In the genomic region with DNA sequence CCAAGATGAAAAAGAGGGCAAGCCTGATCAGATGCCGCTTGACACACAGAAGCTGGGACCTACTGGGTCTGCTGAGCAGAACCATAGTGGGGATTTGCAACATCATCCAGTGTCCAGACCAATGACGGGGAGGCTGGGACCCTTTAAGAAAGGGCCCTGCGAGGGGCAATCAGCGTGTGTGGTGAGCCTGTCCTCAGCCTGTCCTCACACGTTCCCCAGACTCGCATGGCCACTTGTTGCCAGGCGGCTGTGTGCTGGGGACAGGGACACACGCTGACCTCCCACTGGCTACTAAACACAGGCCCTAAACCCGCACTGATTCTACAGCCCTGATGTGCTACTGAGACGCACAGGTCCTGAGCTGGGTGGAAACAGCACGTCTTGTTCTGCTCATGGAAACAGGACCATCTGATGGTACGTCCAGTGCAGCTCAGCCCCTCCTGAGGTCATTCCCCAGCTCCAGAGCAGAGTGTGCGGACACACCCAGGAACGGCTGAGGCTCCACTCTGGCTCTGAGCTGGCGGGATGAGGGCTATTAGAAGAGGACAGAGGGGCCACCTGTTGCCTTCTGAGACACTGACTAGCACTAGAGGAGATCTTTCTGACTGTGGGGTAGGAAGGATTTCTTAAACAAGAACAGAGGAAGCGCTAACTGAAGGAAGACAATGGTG, we compare ENCODE assay signal across 17 cellular contexts. TPM values are rescaled to one million over a fixed set of nuclear protein-coding genes. Genes with fewer than 3 reads are reported as not detected.
DNase-seq lines count a peak whose midpoint lies in the region; ATAC-seq and TF ChIP-seq lines count a peak whose summit lies in the region.
"Had no signal": no experiment of that assay in that cellular context is flagged by ENCODE, and none has a peak within 500 bp of the region (broad histone marks: within the 10 kb centered on the region; RNA-seq: fewer than 3 reads in every experiment).

No MANE protein-coding gene starts in this region.

- no peaks in the 10 kb centered on the region for H3K4me1 ChIP-seq in right cardiac atrium (ENCODE audit: control insufficient read depth, insufficient read depth, low read length)
- H3K4me1 ChIP-seq in neural progenitor cell: peaks cover 6% of the 10 kb centered on the region
- peaks cover 10% of the 10 kb centered on the region for H3K4me1 ChIP-seq in testis
- H3K4me1 ChIP-seq in mammary epithelial cell (ENCODE audit: insufficient read depth, low read length): peaks cover 6% of the 10 kb centered on the region
- H3K4me1 ChIP-seq: HAP-1 had no signal

- no peak for TF ChIP-seq POLR2A in testis (IDR thresholded peaks at IDR 0.05)

- 88% methylated on average over 16 of the region's 16 CpGs for WGBS in right cardiac atrium
- 64 to 78% methylated on average over 13 to 16 of the region's 16 CpGs for WGBS in testis, 2 donors
- WGBS in mammary epithelial cell (ENCODE audit: low coverage, missing lambda C conversion rate): 84% methylated on average over 15 of the region's 16 CpGs

- TF ChIP-seq CTCF in neural progenitor cell (IDR thresholded peaks at IDR 0.05) (no peak), testis (IDR thresholded peaks at IDR 0.05) (no peak), mammary epithelial cell (conservative IDR thresholded peaks at IDR 0.05 in 1 of 2, IDR thresholded peaks at IDR 0.05 in 1 of 2; ENCODE audit: extremely low read depth in 1 of 2, insufficient read depth in 1 of 2, low read depth in 1 of 2, low read length in 2 of 2) (no peak), dorsolateral prefrontal cortex (IDR thresholded peaks at IDR 0.05 in 54 of 56, conservative IDR thresholded peaks at IDR 0.05 in 2 of 56; ENCODE audit: low read depth in 1 of 56, partially characterized antibody in 56 of 56) (no peak)

- no peaks in the 10 kb centered on the region for H3K9me3 ChIP-seq in right cardiac atrium (ENCODE audit: control insufficient read depth, low read length)
- no peaks in the 10 kb centered on the region for H3K9me3 ChIP-seq in neural progenitor cell (ENCODE audit: low read depth)
- no peaks in the 10 kb centered on the region for H3K9me3 ChIP-seq in testis
- H3K9me3 ChIP-seq in mammary epithelial cell (replicated peaks; ENCODE audit: insufficient read depth, low read length): no peaks in the 10 kb centered on the region

- in situ Hi-C loops in mammary epithelial cell (cut with MboI; ENCODE audit: low sequenced_read_pairs in 2 of 2): no loop called here

- ATAC-seq in left ventricle myocardium superior (peak; percentile 21), right cardiac atrium (no peak), GM21825 (IDR thresholded peaks at IDR 0.05; ENCODE audit: unreplicated experiment) (no peak)
- ATAC-seq: GM12878 had no signal

- H2AFZ ChIP-seq in neural progenitor cell (replicated peaks) (no peak overlapping the region), mammary epithelial cell (ENCODE audit: low read depth, low read length) (no peak overlapping the region)

- peaks cover 8% of the 10 kb centered on the region for H3K27me3 Mint-ChIP-seq in neural progenitor cell (ENCODE audit: insufficient read depth, low read depth)

- CTCF ChIA-PET in mammary epithelial cell (lab: Charles Lee; ENCODE audit: low non-redundant PET): no interaction called here

- H3K36me3 ChIP-seq in neural progenitor cell: no peaks in the 10 kb centered on the region
- H3K36me3 ChIP-seq in testis (ENCODE audit: low read depth, missing control alignments): no peaks in the 10 kb centered on the region
- H3K36me3 ChIP-seq in mammary epithelial cell (ENCODE audit: insufficient read depth, low read length): no peaks in the 10 kb centered on the region
- H3K36me3 ChIP-seq: HAP-1 had no signal

- dilution Hi-C loops in mammary epithelial cell (cut with HindIII; ENCODE audit: low sequenced_read_pairs): no loop called here

- H3K27ac ChIP-seq in right cardiac atrium (ENCODE audit: low read length): no peak overlapping the region
- H3K27ac ChIP-seq in neural progenitor cell: no peak overlapping the region
- H3K27ac ChIP-seq in testis: peak overlapping the region; percentile 66 to 69
- no peak overlapping the region for H3K27ac ChIP-seq in mammary epithelial cell (ENCODE audit: insufficient read depth, low read depth, low read length)
- H3K27ac ChIP-seq in dorsolateral prefrontal cortex: peak overlapping the region in 3 of 59 donors; percentile 7 to 44 (median 14)
- H3K27ac ChIP-seq: BLaER1 treated with 17β-estradiol and CSF1 and Interleukin-3, amounts not matched to agents 10 nM and 100 nM had no signal

- peaks cover 7% of the 10 kb centered on the region for H3K36me3 Mint-ChIP-seq in neural progenitor cell
- H3K36me3 Mint-ChIP-seq: CD4-positive, CD25-positive, alpha-beta regulatory T cell had no signal

- H4K20me1 ChIP-seq in neural progenitor cell (ENCODE audit: low read depth) (no peaks in the 10 kb centered on the region), mammary epithelial cell (ENCODE audit: insufficient read depth, low read length) (no peaks in the 10 kb centered on the region)
- H4K20me1 ChIP-seq: BLaER1 treated with 17β-estradiol and CSF1 and Interleukin-3, amounts not matched to agents 10 nM and 100 nM had no signal

- no peak overlapping the region for H3K4me3 ChIP-seq in right cardiac atrium (ENCODE audit: low read length)
- H3K4me3 ChIP-seq in neural progenitor cell: no peak overlapping the region
- no peak overlapping the region for H3K4me3 ChIP-seq in testis
- no peak overlapping the region for H3K4me3 ChIP-seq in mammary epithelial cell (replicated peaks in 1 of 3; ENCODE audit: insufficient read depth in 1 of 3, low read depth in 2 of 3, low read length in 3 of 3)
- H3K4me3 ChIP-seq in dorsolateral prefrontal cortex: no peak overlapping the region
- H3K4me3 ChIP-seq: BLaER1 treated with 17β-estradiol and CSF1 and Interleukin-3, amounts not matched to agents 10 nM and 100 nM; GM12878; HAP-1 had no signal

- peaks cover 4% of the 10 kb centered on the region for H3F3A ChIP-seq in neural progenitor cell (ENCODE audit: low read depth)

- DNase-seq in left ventricle myocardium superior: no peak
- DNase-seq in right cardiac atrium: no peak
- peak; percentile 41 for DNase-seq in islet precursor cell
- DNase-seq in neural progenitor cell (ENCODE audit: low spot score): no peak
- peak; percentile 51 for DNase-seq in testis
- no peak for DNase-seq in mammary epithelial cell
- DNase-seq in dorsolateral prefrontal cortex: no peak
- DNase-seq: ACHN; Calu3; CD4-positive, CD25-positive, alpha-beta regulatory T cell; DMS 273 treated with DMSO at 0.1 percent for 48 hours; GOT3; HFFc6 had no signal

- H3K9me3 Mint-ChIP-seq in neural progenitor cell: peaks cover 8% of the 10 kb centered on the region
- H3K9me3 Mint-ChIP-seq: HFFc6 had no signal

- H3K9ac ChIP-seq in neural progenitor cell (no peak overlapping the region), mammary epithelial cell (ENCODE audit: insufficient read depth, low read length) (no peak overlapping the region)
- H3K9ac ChIP-seq: BLaER1 treated with 17β-estradiol and CSF1 and Interleukin-3, amounts not matched to agents 10 nM and 100 nM had no signal

- H3K4me2 ChIP-seq in neural progenitor cell (no peak overlapping the region), mammary epithelial cell (ENCODE audit: insufficient read depth, low read depth, low read length) (no peak overlapping the region)
- H3K4me2 ChIP-seq: BLaER1 treated with 17β-estradiol and CSF1 and Interleukin-3, amounts not matched to agents 10 nM and 100 nM had no signal

- no TSS peak for BruUV-seq in mammary epithelial cell (replicated peaks; lab: Mats Ljungman, UMichigan)

- H3K27me3 ChIP-seq in right cardiac atrium (ENCODE audit: control insufficient read depth, insufficient read depth) (no peaks in the 10 kb centered on the region), neural progenitor cell (no peaks in the 10 kb centered on the region), testis (no peaks in the 10 kb centered on the region), mammary epithelial cell (ENCODE audit: insufficient read depth, low read length) (no peaks in the 10 kb centered on the region), dorsolateral prefrontal cortex (no peaks in the 10 kb centered on the region)
- H3K27me3 ChIP-seq: BLaER1 treated with 17β-estradiol and CSF1 and Interleukin-3, amounts not matched to agents 10 nM and 100 nM had no signal

- intact Hi-C loops in left ventricle myocardium superior (cut with micrococcal nuclease) (no loop called here), right cardiac atrium (cut with DNase I) (no loop called here), testis (cut with DNase I; ENCODE audit: low total_unique reads) (no loop called here), mammary epithelial cell (cut with micrococcal nuclease) (no loop called here), dorsolateral prefrontal cortex (cut with DNase I) (no loop called here)

- H3K27ac Mint-ChIP-seq in neural progenitor cell: peak overlapping the region; percentile 65
- H3K27ac Mint-ChIP-seq: CD4-positive, CD25-positive, alpha-beta regulatory T cell; HFFc6 had no signal

- no peak overlapping the region for H3K4me3 Mint-ChIP-seq in neural progenitor cell
- H3K4me3 Mint-ChIP-seq: CD4-positive, CD25-positive, alpha-beta regulatory T cell; HFFc6 had no signal

- H3K4me1 Mint-ChIP-seq in neural progenitor cell: peaks cover 5% of the 10 kb centered on the region
- H3K4me1 Mint-ChIP-seq: CD4-positive, CD25-positive, alpha-beta regulatory T cell had no signal

- H3K79me2 ChIP-seq in neural progenitor cell (ENCODE audit: low read depth) (no peaks in the 10 kb centered on the region), mammary epithelial cell (ENCODE audit: insufficient read depth, low read length) (no peaks in the 10 kb centered on the region)

RNA-seq across cellular contexts. Expression of a gene that starts 24.4 kb away (rescaled TPM):
- 31.9 TPM for total RNA-seq in left ventricle myocardium superior
- 10 to 100 TPM; 13.4 to 21.4 (median 17.1) TPM for total RNA-seq in right cardiac atrium
- 7.7 TPM for polyA plus RNA-seq in right cardiac atrium
- total RNA-seq in neural progenitor cell (ENCODE audit: low replicate concordance): 1.9 and 2.2 TPM in 2 replicates
- 100 to 1,000 TPM in 1 of 2 donors, 10 to 100 TPM in 1; 95.4 to 156 TPM for total RNA-seq in testis
- polyA plus RNA-seq in testis (ENCODE audit: insufficient read depth, low read depth, low replicate concordance): 43.9 TPM
- 1 to 10 TPM; 1.7 to 6.1 TPM for total RNA-seq in mammary epithelial cell
- 0.22 TPM for polyA plus RNA-seq in mammary epithelial cell
- polyA minus RNA-seq in mammary epithelial cell: not detected
- total RNA-seq in dorsolateral prefrontal cortex: 100 to 1,000 TPM in 22 of 120 experiments, 10 to 100 TPM in 98; 15.2 to 217 (median 52.8) TPM
- total RNA-seq: HFFc6 had no signal

Comparison
In these comparisons a context has a peak if more than half of its experiments do, and no peak if none do; other contexts are left out.
1. DNase-seq: peak in islet precursor cell (single experiment) and testis (single experiment); none in left ventricle myocardium superior (single experiment), right cardiac atrium (0 of 3), neural progenitor cell (single experiment), mammary epithelial cell (single experiment) and dorsolateral prefrontal cortex (0 of 10).
2. H3K27ac ChIP-seq: peak in testis (2 of 2); none in right cardiac atrium (single experiment), neural progenitor cell (single experiment) and mammary epithelial cell (single experiment).